Comparison of ENCODE assay signal across 8 cellular contexts in the genomic region with DNA sequence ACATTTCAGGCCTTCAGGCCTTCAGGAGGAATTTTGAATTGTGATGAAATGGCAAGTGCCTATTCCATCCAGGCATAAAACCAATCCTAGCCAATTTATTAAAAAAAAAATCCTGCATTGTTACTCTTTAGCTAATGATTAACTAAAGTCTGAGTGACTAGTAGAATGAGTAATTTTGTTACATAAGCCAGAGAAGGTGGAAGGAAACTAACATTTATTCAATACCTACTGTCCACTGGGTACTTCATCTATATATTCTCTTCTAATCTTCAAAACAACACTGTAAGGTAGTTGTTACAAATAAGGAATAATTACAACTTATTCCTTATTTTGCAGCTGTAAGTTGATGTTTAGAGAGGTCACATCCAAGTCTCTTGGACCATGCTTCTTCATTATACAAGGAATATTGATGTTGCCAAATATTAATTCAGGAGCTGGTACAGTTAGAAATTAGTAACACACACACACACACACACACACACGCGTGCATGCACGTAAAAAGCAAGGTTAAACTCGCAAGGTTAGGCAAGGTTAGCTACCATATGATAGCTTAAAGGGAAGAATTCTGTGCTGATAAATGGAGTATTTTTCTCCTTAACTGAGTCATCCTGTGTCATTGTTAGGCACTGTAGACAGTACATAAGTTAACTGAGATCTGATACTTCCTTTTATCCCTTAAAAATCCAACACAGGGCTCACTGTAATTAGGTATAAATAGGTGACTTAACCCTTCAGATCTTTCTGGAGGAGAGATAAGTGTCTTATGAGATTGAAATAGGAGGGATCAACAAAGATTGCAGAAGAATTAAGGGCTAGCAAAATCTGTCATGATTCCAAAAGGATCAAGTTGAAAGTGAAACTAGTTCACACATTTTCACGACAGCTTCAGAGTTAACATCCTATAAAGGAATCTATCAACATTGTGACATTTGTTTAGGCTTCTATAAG.
DNase-seq lines count a peak whose midpoint lies in the region; ATAC-seq and TF ChIP-seq lines count a peak whose summit lies in the region.

No MANE protein-coding gene starts in this region.

- peak overlapping the region; percentile 83 for H3K4me2 ChIP-seq in smooth muscle cell

- no peaks in the 10 kb centered on the region for H3K9me3 Mint-ChIP-seq in T-cell

- CTCF ChIA-PET in T-cell (lab: Charles Lee), result interaction anchor here in 1 of 2 donors (0.7 kb wide), 1 partner anchor 409 kb away, joined by 3 read pairs; no protein-coding TSS in a partner anchor

- H3K27me3 ChIP-seq in HL-60 (ENCODE audit: insufficient read depth, poor library complexity, severe bottlenecking) (no peaks in the 10 kb centered on the region), left ventricle myocardium inferior (ENCODE audit: low read depth) (no peaks in the 10 kb centered on the region), smooth muscle cell (ENCODE audit: low read depth) (no peaks in the 10 kb centered on the region)

- H3K9me3 ChIP-seq in left ventricle myocardium inferior (replicated peaks), result no peaks in the 10 kb centered on the region
- no peaks in the 10 kb centered on the region for H3K9me3 ChIP-seq in smooth muscle cell (replicated peaks; ENCODE audit: low read depth)

- H3K36me3 ChIP-seq in left ventricle myocardium inferior, result no peaks in the 10 kb centered on the region
- no peaks in the 10 kb centered on the region for H3K36me3 ChIP-seq in smooth muscle cell (ENCODE audit: low read depth)

- H2AFZ ChIP-seq in smooth muscle cell (ENCODE audit: low read depth), result peak overlapping the region; percentile 46

- H4K20me1 ChIP-seq in smooth muscle cell (ENCODE audit: low read depth), result peaks cover 7% of the 10 kb centered on the region

- no peak for ATAC-seq in T-cell (replicated peaks in 1 of 4)

- H3K4me3 ChIP-seq in HL-60 (replicated peaks; ENCODE audit: insufficient read depth, low read length) (no peak overlapping the region), left ventricle myocardium inferior (peak overlapping the region; percentile 58), smooth muscle cell (peak overlapping the region; percentile 36)

- peak overlapping the region; percentile 44 to 64 for H3K27ac Mint-ChIP-seq in T-cell

- H3K27me3 Mint-ChIP-seq in T-cell, result no peaks in the 10 kb centered on the region

- H3K79me2 ChIP-seq in smooth muscle cell (ENCODE audit: low read depth), result no peaks in the 10 kb centered on the region

- H3K27ac ChIP-seq in HL-60 (replicated peaks), result peak overlapping the region; percentile 33; the same call in 1 of the 2 replicates
- H3K27ac ChIP-seq in left ventricle myocardium inferior (replicated peaks), result peak overlapping the region; percentile 72
- H3K27ac ChIP-seq in smooth muscle cell (ENCODE audit: low read depth), result peak overlapping the region; percentile 71

- intact Hi-C loops in left ventricle myocardium inferior (cut with micrococcal nuclease), result no loop called here

- H3K4me3 Mint-ChIP-seq in T-cell, result peak overlapping the region; percentile 57 to 65 (median 57)

- peaks cover 6% of the 10 kb centered on the region for H3F3A ChIP-seq in smooth muscle cell (ENCODE audit: low read depth)

- H3K4me1 ChIP-seq in left ventricle myocardium inferior, result peaks cover 36% of the 10 kb centered on the region
- peaks cover 5% of the 10 kb centered on the region for H3K4me1 ChIP-seq in smooth muscle cell (ENCODE audit: low read depth)

- no peaks in the 10 kb centered on the region for H3K36me3 Mint-ChIP-seq in T-cell

- POLR2A ChIA-PET in T-cell (lab: Charles Lee), result no interaction called here

- H3K9ac ChIP-seq in smooth muscle cell (ENCODE audit: low read depth), result peak overlapping the region; percentile 67

- 63% methylated on average over 5 of the region's 5 CpGs for WGBS in smooth muscle cell (ENCODE audit: low lambda C conversion rate)

- no peak for DNase-seq in HL-60 (ENCODE audit: low read depth in 1 of 2, low spot score in 1 of 2)
- DNase-seq in T-cell, result no peak
- no peak for DNase-seq in left ventricle myocardium inferior
- no peak for DNase-seq in smooth muscle cell (lab: John Stamatoyannopoulos, UW; ENCODE audit: unreplicated experiment)
- no peak for DNase-seq in NCI-H446 (lab: John Stamatoyannopoulos, UW)
- no peak for DNase-seq in T1000 (lab: John Stamatoyannopoulos, UW)
- DNase-seq in NOMO-1 treated with DMSO at 0.1 percent for 48 hours (lab: John Stamatoyannopoulos, UW; ENCODE audit: unreplicated experiment), result no peak
- no peak for DNase-seq in anterior cingulate cortex (lab: John Stamatoyannopoulos, UW)

- TF ChIP-seq CTCF in HL-60 (IDR thresholded peaks at IDR 0.05; ENCODE audit: insufficient read depth, low read length), result no peak
- no peak for TF ChIP-seq CTCF in left ventricle myocardium inferior (IDR thresholded peaks at IDR 0.05; ENCODE audit: borderline replicate concordance)
- no peak for TF ChIP-seq CTCF in smooth muscle cell (IDR thresholded peaks at IDR 0.05; ENCODE audit: borderline replicate concordance, insufficient read depth, poor library complexity, severe bottlenecking)

- peaks cover 15 to 18% (median 17%) of the 10 kb centered on the region in 3 donors for H3K4me1 Mint-ChIP-seq in T-cell
